In the genomic region with DNA sequence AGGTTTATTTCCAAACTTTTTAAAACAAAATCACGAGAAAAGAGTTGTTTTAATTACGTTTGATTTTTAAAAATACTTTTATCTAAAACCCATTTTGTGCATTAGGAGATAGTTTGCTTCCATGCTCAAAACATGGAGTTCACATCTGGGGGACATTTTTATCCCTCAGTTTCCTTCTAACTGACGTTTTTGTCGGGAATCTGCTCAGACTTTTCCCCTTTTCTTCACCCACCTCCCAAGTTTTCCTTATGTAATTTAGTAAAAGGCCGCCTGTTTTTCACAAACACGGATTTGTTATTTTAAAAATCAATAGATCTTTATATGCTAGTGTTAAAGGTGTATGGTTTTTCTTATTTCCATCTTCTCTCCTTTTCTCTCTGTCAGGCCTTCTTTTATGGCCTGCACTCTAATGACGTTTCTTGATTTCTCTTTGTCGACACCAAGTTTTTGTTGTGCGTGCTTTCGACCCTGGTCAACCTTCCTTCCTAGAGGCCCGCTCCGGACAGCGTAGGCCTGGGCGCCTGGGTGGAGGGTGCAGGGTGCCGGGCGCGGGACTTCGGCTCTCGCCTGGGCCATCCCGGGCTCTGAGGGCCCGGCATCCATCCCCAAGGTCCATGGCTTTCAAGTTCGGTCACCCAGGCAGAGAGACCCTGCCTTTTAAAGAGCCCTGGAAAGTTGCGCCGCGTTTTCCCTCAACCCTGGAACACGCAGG, we compare ENCODE assay signal across 13 cellular contexts. TPM values are rescaled to one million over a fixed set of nuclear protein-coding genes. Genes with fewer than 3 reads are reported as not detected.
A peak's percentile ranks its signal among the peaks of the same experiment; 100 is the strongest.
DNase-seq lines count a peak whose midpoint lies in the region; ATAC-seq and TF ChIP-seq lines count a peak whose summit lies in the region.
"Had no signal": no experiment of that assay in that cellular context is flagged by ENCODE, and none has a peak within 500 bp of the region (broad histone marks: within the 10 kb centered on the region; RNA-seq: fewer than 3 reads in every experiment).

No MANE protein-coding gene starts in this region.

- H4K20me1 ChIP-seq in GM23248 (ENCODE audit: insufficient read depth), result no peaks in the 10 kb centered on the region

- no peak for TF ChIP-seq CTCF in colonic mucosa (IDR thresholded peaks at IDR 0.05)
- TF ChIP-seq CTCF in neural crest cell (conservative IDR thresholded peaks at IDR 0.05), result no peak
- TF ChIP-seq CTCF in body of pancreas (IDR thresholded peaks at IDR 0.05), result no peak

- H3K4me3 Mint-ChIP-seq in neural crest cell, result peak overlapping the region; percentile 75
- H3K4me3 Mint-ChIP-seq: CD8-positive, alpha-beta T cell; effector memory CD8-positive, alpha-beta T cell had no signal

- H3K9ac ChIP-seq in GM23248 (no peak overlapping the region), NT2/D1 (ENCODE audit: insufficient read length, low read depth) (peak overlapping the region; percentile 44), colonic mucosa (ENCODE audit: low read depth in 2 of 2, low read length in 2 of 2) (peak overlapping the region; percentile 71 to 90)

- peaks cover 19% of the 10 kb centered on the region for H3F3A ChIP-seq in GM23248 (ENCODE audit: insufficient read depth)

- H3K27ac Mint-ChIP-seq in neural crest cell (ENCODE audit: unreplicated experiment), result no peak overlapping the region
- H3K27ac Mint-ChIP-seq: CD8-positive, alpha-beta T cell; effector memory CD8-positive, alpha-beta T cell had no signal

- WGBS in GM23248 (ENCODE audit: low coverage in 1 of 2, low lambda C conversion rate in 2 of 2, missing lambda C conversion rate in 2 of 2), 2 experiments, result 96 to 97% methylated on average over 12 to 26 of the region's 26 CpGs
- 23 to 33% methylated on average over 18 to 22 of the region's 26 CpGs for WGBS in body of pancreas, 2 donors

- H3K9me2 ChIP-seq in GM23248 (ENCODE audit: insufficient read depth), result no peaks in the 10 kb centered on the region

- intact Hi-C loops in colonic mucosa (cut with DNase I) (loop anchor here (5.0 kb wide), 1 partner anchor 1144 kb away; no protein-coding TSS in a partner anchor), body of pancreas (cut with DNase I) (no loop called here)

- H3K4me1 Mint-ChIP-seq in neural crest cell, result peaks cover 26% of the 10 kb centered on the region

- DNase-seq in GM23248 (no peak), NT2/D1 (ENCODE audit: low read depth, low spot score) (no peak), colonic mucosa (peak; percentile 32), neural crest cell (ENCODE audit: low read depth, low spot score) (no peak), NCI-H2227 (lab: John Stamatoyannopoulos, UW; ENCODE audit: unreplicated experiment) (no peak), hypothalamus (lab: John Stamatoyannopoulos, UW) (no peak), body of pancreas (no peak)
- DNase-seq: adrenal gland; CD8-positive, alpha-beta T cell; effector memory CD8-positive, alpha-beta T cell; NCI-H345 had no signal

- H3K27me3 ChIP-seq in GM23248 (replicated peaks; ENCODE audit: insufficient read depth) (no peaks in the 10 kb centered on the region), NT2/D1 (ENCODE audit: insufficient read depth, insufficient read length) (peaks cover 80% of the 10 kb centered on the region), colonic mucosa (peaks cover 12% of the 10 kb centered on the region), body of pancreas (peaks cover 4 to 46% of the 10 kb centered on the region in 2 donors)

- H3K4me1 ChIP-seq in GM23248 (ENCODE audit: insufficient read depth), result peaks cover 9% of the 10 kb centered on the region
- no peaks in the 10 kb centered on the region for H3K4me1 ChIP-seq in NT2/D1 (ENCODE audit: insufficient read depth, insufficient read length)
- H3K4me1 ChIP-seq in colonic mucosa, result no peaks in the 10 kb centered on the region
- peaks cover 37% of the 10 kb centered on the region for H3K4me1 ChIP-seq in body of pancreas

- no peaks in the 10 kb centered on the region for H3K9me3 ChIP-seq in GM23248 (ENCODE audit: low read depth)
- no peaks in the 10 kb centered on the region for H3K9me3 ChIP-seq in NT2/D1 (ENCODE audit: insufficient read depth, low read length)
- no peaks in the 10 kb centered on the region for H3K9me3 ChIP-seq in colonic mucosa
- H3K9me3 ChIP-seq in body of pancreas, result no peaks in the 10 kb centered on the region
- H3K9me3 ChIP-seq: adrenal gland, right atrium auricular region had no signal

- H2AFZ ChIP-seq in GM23248, result no peak overlapping the region

- H3K36me3 ChIP-seq in GM23248 (ENCODE audit: low read depth) (no peaks in the 10 kb centered on the region), NT2/D1 (ENCODE audit: insufficient read depth, insufficient read length, low read length) (no peaks in the 10 kb centered on the region), colonic mucosa (no peaks in the 10 kb centered on the region), body of pancreas (replicated peaks in 1 of 2; ENCODE audit: insufficient read depth in 1 of 2, low read depth in 2 of 2) (no peaks in the 10 kb centered on the region)
- H3K36me3 ChIP-seq: adrenal gland, right atrium auricular region had no signal

- no peaks in the 10 kb centered on the region for H3K36me3 Mint-ChIP-seq in neural crest cell (ENCODE audit: low read depth)

- H3K4me3 ChIP-seq in GM23248, result peak overlapping the region; percentile 89
- peak overlapping the region; percentile 59 for H3K4me3 ChIP-seq in NT2/D1 (ENCODE audit: insufficient read length, low read depth)
- peak overlapping the region; percentile 79 for H3K4me3 ChIP-seq in colonic mucosa
- no peak overlapping the region for H3K4me3 ChIP-seq in body of pancreas
- H3K4me3 ChIP-seq: right atrium auricular region had no signal

- peaks cover 88% of the 10 kb centered on the region for H3K27me3 Mint-ChIP-seq in neural crest cell (ENCODE audit: low read depth)

- ATAC-seq in HG03095 (IDR thresholded peaks at IDR 0.05; ENCODE audit: unreplicated experiment), result no peak
- ATAC-seq in body of pancreas, result no peak
- ATAC-seq: CD8-positive, alpha-beta T cell; effector memory CD8-positive, alpha-beta T cell had no signal

- no peaks in the 10 kb centered on the region for H3K9me3 Mint-ChIP-seq in neural crest cell
- H3K9me3 Mint-ChIP-seq: effector memory CD8-positive, alpha-beta T cell had no signal

- no peak overlapping the region for H3K4me2 ChIP-seq in GM23248 (ENCODE audit: unreplicated experiment)

- H3K27ac ChIP-seq in GM23248 (no peak overlapping the region), colonic mucosa (peak overlapping the region; percentile 86), body of pancreas (no peak overlapping the region)
- H3K27ac ChIP-seq: adrenal gland, right atrium auricular region had no signal

- H3K79me2 ChIP-seq in GM23248 (ENCODE audit: insufficient read depth), result peaks cover 26% of the 10 kb centered on the region

- no peak for TF ChIP-seq POLR2A in body of pancreas (IDR thresholded peaks at IDR 0.05)

- in situ Hi-C loops in GM23248 (cut with MboI), result no loop called here

RNA-seq across cellular contexts. Expression of gene SATB2, which starts 3.9 kb away (rescaled TPM):
- total RNA-seq in GM23248 (2014; rRNA removed; shearing (Covaris generic)), result 6.3 and 9.9 TPM in 2 replicates
- 2.1 and 3.0 TPM in 2 replicates for polyA plus RNA-seq in GM23248 (2016; fragmentation: Nextera tagmentation; extraction: Ambion mirVana)
- total RNA-seq in colonic mucosa (100 to 1,000 TPM; 133 to 178 TPM), neural crest cell (9.2 and 10.1 TPM in 2 replicates), body of pancreas (1 to 10 TPM; 2.6 to 4.3 TPM)
- total RNA-seq: CD8-positive, alpha-beta T cell had no signal

Comparison
In these comparisons a context has a peak if more than half of its experiments do, and no peak if none do; other contexts are left out.
1. H3K4me3 ChIP-seq: peak in GM23248 (single experiment), NT2/D1 (single experiment) and colonic mucosa (single experiment); none in body of pancreas (0 of 2).
2. RNA of gene SATB2, which starts 3.9 kb away (total RNA-seq): 133 to 178 TPM in colonic mucosa; 9.2 to 10.1 TPM in neural crest cell, 6.3 to 9.9 TPM in GM23248 and 2.6 to 4.3 TPM in body of pancreas; every median in the first group is over 10 times any median in the second.